ENCODE assay signal across 13 cellular contexts in the genomic region with DNA sequence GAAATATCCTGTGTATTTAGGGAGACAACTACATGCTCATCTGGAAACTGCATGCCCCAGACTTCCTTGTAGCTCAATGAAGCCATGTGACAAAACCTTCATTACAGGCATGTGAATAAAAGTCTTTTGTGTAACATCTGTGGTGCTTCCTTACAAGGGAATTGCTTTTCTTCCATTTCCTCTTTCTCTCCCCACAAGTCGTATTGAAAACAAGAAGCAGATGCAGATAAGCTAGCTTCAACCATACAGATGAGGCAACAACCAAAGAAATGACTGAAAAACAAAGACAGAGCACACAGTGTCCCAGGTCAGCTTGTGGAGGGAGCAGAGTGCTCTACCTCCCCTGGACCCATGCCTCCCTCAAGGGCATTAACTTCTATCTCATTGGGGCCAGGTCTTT.
DNase-seq lines count a peak whose midpoint lies in the region; ATAC-seq and TF ChIP-seq lines count a peak whose summit lies in the region.
"Had no signal": no experiment of that assay in that cellular context is flagged by ENCODE, and none has a peak within 500 bp of the region (broad histone marks: within the 10 kb centered on the region; RNA-seq: fewer than 3 reads in every experiment).

No MANE protein-coding gene starts in this region.

- H3K9me3 Mint-ChIP-seq in activated naive CD8-positive, alpha-beta T cell treated with anti-CD3 and anti-CD28 coated beads for 36 hours: no peaks in the 10 kb centered on the region
- peaks cover 4% of the 10 kb centered on the region; the same call in 1 of the 2 replicates for H3K9me3 Mint-ChIP-seq in HFFc6
- H3K9me3 Mint-ChIP-seq: activated CD4-positive, alpha-beta memory T cell treated with anti-CD3 and anti-CD28 coated beads for 36 hours had no signal

- no peaks in the 10 kb centered on the region for H3K36me3 Mint-ChIP-seq in activated naive CD8-positive, alpha-beta T cell treated with anti-CD3 and anti-CD28 coated beads for 36 hours
- no peaks in the 10 kb centered on the region for H3K36me3 Mint-ChIP-seq in HFFc6 (ENCODE audit: low read depth)
- H3K36me3 Mint-ChIP-seq: activated CD4-positive, alpha-beta memory T cell treated with anti-CD3 and anti-CD28 coated beads for 36 hours had no signal

- TF ChIP-seq CTCF in HFFc6 (IDR thresholded peaks at IDR 0.05): no peak

- DNase-seq in Right ventricle myocardium superior (no peak), cardiac septum (ENCODE audit: low spot score) (no peak), NOMO-1 (lab: John Stamatoyannopoulos, UW; ENCODE audit: unreplicated experiment in 2 of 2) (peak; percentile 11 to 85), left ventricle myocardium superior (no peak), NCI-H1436 (lab: John Stamatoyannopoulos, UW) (no peak), HFFc6 (no peak)
- no peak for DNase-seq in activated naive CD8-positive, alpha-beta T cell treated with anti-CD3 and anti-CD28 coated beads for 36 hours
- DNase-seq in effector CD8-positive, alpha-beta T cell (lab: John Stamatoyannopoulos, UW): no peak
- DNase-seq: 8988T; activated CD4-positive, alpha-beta memory T cell treated with anti-CD3 and anti-CD28 coated beads for 36 hours; H7; mesendoderm; stimulated activated CD4-positive, alpha-beta T cell treated with anti-CD3 and anti-CD28 coated beads, Interleukin-15, amount 100 ng/mL, for 24 hours had no signal

- H3K27me3 Mint-ChIP-seq in activated naive CD8-positive, alpha-beta T cell treated with anti-CD3 and anti-CD28 coated beads for 36 hours: peaks cover 7% of the 10 kb centered on the region
- peaks cover 13% of the 10 kb centered on the region for H3K27me3 Mint-ChIP-seq in HFFc6 (ENCODE audit: insufficient read depth)
- H3K27me3 Mint-ChIP-seq: activated CD4-positive, alpha-beta memory T cell treated with anti-CD3 and anti-CD28 coated beads for 36 hours had no signal

- H3K4me1 Mint-ChIP-seq in activated naive CD8-positive, alpha-beta T cell treated with anti-CD3 and anti-CD28 coated beads for 36 hours: no peaks in the 10 kb centered on the region
- H3K4me1 Mint-ChIP-seq in HFFc6 (ENCODE audit: low read depth): no peaks in the 10 kb centered on the region

- ATAC-seq in Right ventricle myocardium superior (ENCODE audit: poor library complexity) (peak; percentile 78), left ventricle myocardium superior (peak; percentile 88)

- intact Hi-C loops in Right ventricle myocardium superior (cut with DNase I): no loop called here
- intact Hi-C loops in cardiac septum (cut with DNase I): no loop called here
- intact Hi-C loops in left ventricle myocardium superior (cut with micrococcal nuclease): no loop called here

- H3K4me3 Mint-ChIP-seq in activated naive CD8-positive, alpha-beta T cell treated with anti-CD3 and anti-CD28 coated beads for 36 hours: no peak overlapping the region
- H3K4me3 Mint-ChIP-seq in HFFc6: no peak overlapping the region
- H3K4me3 Mint-ChIP-seq: activated CD4-positive, alpha-beta memory T cell treated with anti-CD3 and anti-CD28 coated beads for 36 hours had no signal

- H3K27ac Mint-ChIP-seq in activated naive CD8-positive, alpha-beta T cell treated with anti-CD3 and anti-CD28 coated beads for 36 hours: no peak overlapping the region
- no peak overlapping the region for H3K27ac Mint-ChIP-seq in HFFc6
- H3K27ac Mint-ChIP-seq: activated CD4-positive, alpha-beta memory T cell treated with anti-CD3 and anti-CD28 coated beads for 36 hours had no signal

Comparison
In these comparisons a context has a peak if more than half of its experiments do, and no peak if none do; other contexts are left out.
1. DNase-seq: peak in NOMO-1 (2 of 2); none in Right ventricle myocardium superior (single experiment), cardiac septum (single experiment), left ventricle myocardium superior (single experiment), NCI-H1436 (single experiment), activated naive CD8-positive, alpha-beta T cell treated with anti-CD3 and anti-CD28 coated beads for 36 hours (single experiment), effector CD8-positive, alpha-beta T cell (single experiment) and HFFc6 (single experiment).